ENCODE assay signal across 8 cellular contexts in genomic region chr16:15143601-15144093, GRCh38. TPM values are rescaled to one million over a fixed set of nuclear protein-coding genes. Genes with fewer than 3 reads are reported as not detected.
DNase-seq lines count a peak whose midpoint lies in the region; ATAC-seq and TF ChIP-seq lines count a peak whose summit lies in the region.
"Not testable (repeated sequence)": the region's sequence is repeated elsewhere in the genome, so short reads cannot be mapped to it uniquely, and the experiment has no call there.

No MANE protein-coding gene starts in this region.

- H3K4me3 ChIP-seq in HUES48 (ENCODE audit: low read depth, low read length): not testable (repeated sequence)
- peak overlapping the region; percentile 20 for H3K4me3 ChIP-seq in lower lobe of right lung
- H3K4me3 ChIP-seq in thoracic aorta: peak overlapping the region; percentile 68

- not testable (repeated sequence) for H3K9me3 ChIP-seq in HUES48 (ENCODE audit: control insufficient read depth, insufficient read depth, low read length); lower lobe of right lung; thoracic aorta

- H3K27me3 Mint-ChIP-seq in activated CD8-positive, alpha-beta memory T cell treated with anti-CD3 and anti-CD28 coated beads, Interleukin-2, amount 10 ng/mL, durations not matched to agents 7 days and 5 days: not testable (repeated sequence)

- H3K27me3 ChIP-seq in HUES48 (ENCODE audit: control insufficient read depth, insufficient read depth, low read length); lower lobe of right lung (ENCODE audit: low read depth); thoracic aorta (replicated peaks; ENCODE audit: insufficient read depth): not testable (repeated sequence)

- TF ChIP-seq CTCF in lower lobe of right lung (IDR thresholded peaks at IDR 0.05); thoracic aorta (IDR thresholded peaks at IDR 0.05): not testable (repeated sequence)

- H3K9ac ChIP-seq in HUES48 (ENCODE audit: low read depth, low read length): peak overlapping the region; percentile 59; the same call in 1 of the 2 replicates

- ATAC-seq in activated CD8-positive, alpha-beta memory T cell treated with anti-CD3 and anti-CD28 coated beads, Interleukin-2, amount 10 ng/mL, durations not matched to agents 7 days and 5 days; thoracic aorta (ENCODE audit: insufficient number of reproducible peaks, low FRiP score, low read depth): not testable (repeated sequence)
- ATAC-seq in left cardiac atrium: peak; percentile 2 to 7
- ATAC-seq in lower lobe of right lung: peak; percentile 3 to 5

- not testable (repeated sequence) for H3K4me3 Mint-ChIP-seq in activated CD8-positive, alpha-beta memory T cell treated with anti-CD3 and anti-CD28 coated beads, Interleukin-2, amount 10 ng/mL, durations not matched to agents 7 days and 5 days

- DNase-seq in AG08396 (ENCODE audit: low spot score) (peak; percentile 5), dermis blood vessel endothelial cell (peak; percentile 15), left cardiac atrium (peak; percentile 16), retina (peak; percentile 38)
- DNase-seq in activated CD8-positive, alpha-beta memory T cell treated with anti-CD3 and anti-CD28 coated beads, Interleukin-2, amount 10 ng/mL, durations not matched to agents 7 days and 5 days: peak; percentile 18
- not testable (repeated sequence) for DNase-seq in lower lobe of right lung; thoracic aorta (ENCODE audit: low spot score)

- intact Hi-C loops in left cardiac atrium (cut with DNase I); lower lobe of right lung (cut with DNase I): not testable (repeated sequence)

- CTCF ChIA-PET in activated CD8-positive, alpha-beta memory T cell treated with anti-CD3 and anti-CD28 coated beads, Interleukin-2, amount 10 ng/mL, durations not matched to agents 7 days and 5 days (lab: Charles Lee): not testable (repeated sequence)

- H3K4me1 Mint-ChIP-seq in activated CD8-positive, alpha-beta memory T cell treated with anti-CD3 and anti-CD28 coated beads, Interleukin-2, amount 10 ng/mL, durations not matched to agents 7 days and 5 days: not testable (repeated sequence)

- not testable (repeated sequence) for H3K36me3 Mint-ChIP-seq in activated CD8-positive, alpha-beta memory T cell treated with anti-CD3 and anti-CD28 coated beads, Interleukin-2, amount 10 ng/mL, durations not matched to agents 7 days and 5 days

- H3K27ac ChIP-seq in HUES48 (ENCODE audit: low read depth, low read length) (peak overlapping the region; percentile 76), lower lobe of right lung (peak overlapping the region; percentile 63), thoracic aorta (peak overlapping the region; percentile 98 to 99)

- not testable (repeated sequence) for H3K9me3 Mint-ChIP-seq in activated CD8-positive, alpha-beta memory T cell treated with anti-CD3 and anti-CD28 coated beads, Interleukin-2, amount 10 ng/mL, durations not matched to agents 7 days and 5 days (ENCODE audit: low read depth)

- H3K27ac Mint-ChIP-seq in activated CD8-positive, alpha-beta memory T cell treated with anti-CD3 and anti-CD28 coated beads, Interleukin-2, amount 10 ng/mL, durations not matched to agents 7 days and 5 days: not testable (repeated sequence)

- H3K36me3 ChIP-seq in HUES48 (ENCODE audit: control insufficient read depth, insufficient read depth, low read length); lower lobe of right lung; thoracic aorta: not testable (repeated sequence)

- not testable (repeated sequence) for H3K4me1 ChIP-seq in HUES48 (ENCODE audit: control insufficient read depth, insufficient read depth, low read length)
- H3K4me1 ChIP-seq in lower lobe of right lung (peaks cover 34% of the 10 kb centered on the region), thoracic aorta (ENCODE audit: control insufficient read depth in 1 of 2, low read depth in 2 of 2) (peaks cover 36 to 65% of the 10 kb centered on the region in 2 donors)

RNA-seq across cellular contexts. Expression of gene RRN3, which starts 49.6 kb away (rescaled TPM):
- total RNA-seq in activated CD8-positive, alpha-beta memory T cell treated with anti-CD3 and anti-CD28 coated beads, Interleukin-2, amount 10 ng/mL, durations not matched to agents 7 days and 5 days: 10 to 100 TPM; 25.5 to 39.4 TPM
- total RNA-seq in dermis blood vessel endothelial cell (34.3 and 44.2 TPM in 2 replicates), left cardiac atrium (10 to 100 TPM; 20.0 to 25.6 TPM), lower lobe of right lung (23.0 TPM), thoracic aorta (10 to 100 TPM; 25.0 to 30.2 TPM)
